ENCODE assay signal across 16 cellular contexts in genomic region chr12:54185919-54186318, GRCh38. TPM values are rescaled to one million over a fixed set of nuclear protein-coding genes. Genes with fewer than 3 reads are reported as not detected.
DNase-seq lines count a peak whose midpoint lies in the region; ATAC-seq and TF ChIP-seq lines count a peak whose summit lies in the region.
"Had no signal": no experiment of that assay in that cellular context is flagged by ENCODE, and none has a peak within 500 bp of the region (broad histone marks: within the 10 kb centered on the region; RNA-seq: fewer than 3 reads in every experiment).

No MANE protein-coding gene starts in this region.

- POLR2A ChIA-PET in CD4-positive, alpha-beta T cell (lab: Charles Lee): no interaction called here
- POLR2A ChIA-PET in HEK293 (lab: Yijun Ruan, JAX): interaction anchor here (1.6 kb wide), 1 partner anchor 13 kb away, joined by 5 read pairs; no protein-coding TSS in a partner anchor

- H3K36me3 ChIP-seq in HEK293 (ENCODE audit: control insufficient read depth in 2 of 2, insufficient read depth in 1 of 2, low read length in 2 of 2) (peaks cover 0 to 33% of the 10 kb centered on the region in 2 experiments; a peak in 2 of 3 replicates), osteoblast (ENCODE audit: insufficient read depth, low read length) (peaks cover 16% of the 10 kb centered on the region)

- H2AFZ ChIP-seq in osteoblast (ENCODE audit: low read length): no peak overlapping the region

- no peak overlapping the region for H3K4me2 ChIP-seq in osteoblast (ENCODE audit: insufficient read depth, low read length)

- H3K27ac Mint-ChIP-seq in CD4-positive, alpha-beta T cell: no peak overlapping the region
- no peak overlapping the region for H3K27ac Mint-ChIP-seq in nephron
- H3K27ac Mint-ChIP-seq: CD4-positive, alpha-beta memory T cell had no signal

- no peak for ATAC-seq in CD4-positive, alpha-beta T cell (ENCODE audit: poor library complexity)
- ATAC-seq: HCT116 had no signal

- H3K36me3 Mint-ChIP-seq in CD4-positive, alpha-beta T cell (ENCODE audit: low read depth): peaks cover 33% of the 10 kb centered on the region
- peaks cover 14% of the 10 kb centered on the region for H3K36me3 Mint-ChIP-seq in nephron (ENCODE audit: low read depth)

- peaks cover 22% of the 10 kb centered on the region for H3K4me1 Mint-ChIP-seq in CD4-positive, alpha-beta T cell (ENCODE audit: low read depth)
- peaks cover 23% of the 10 kb centered on the region for H3K4me1 Mint-ChIP-seq in nephron

- H3K27me3 ChIP-seq in CD4-positive, alpha-beta T cell (ENCODE audit: control insufficient read depth, insufficient read depth, low read length): no peaks in the 10 kb centered on the region
- no peaks in the 10 kb centered on the region for H3K27me3 ChIP-seq in osteoblast (ENCODE audit: insufficient read depth, low read length)

- no peak overlapping the region for H3K4me3 ChIP-seq in HEK293 (ENCODE audit: low read depth, low read length)
- H3K4me3 ChIP-seq in osteoblast (ENCODE audit: insufficient read depth, low read length): no peak overlapping the region

- peak overlapping the region; percentile 35 for H3K4me3 Mint-ChIP-seq in CD4-positive, alpha-beta T cell
- H3K4me3 Mint-ChIP-seq in nephron: peak overlapping the region; percentile 42 to 74 (median 56)

- peaks cover 20% of the 10 kb centered on the region for H3K79me2 ChIP-seq in osteoblast (ENCODE audit: insufficient read depth, low read length)

- peaks cover 7% of the 10 kb centered on the region for H4K20me1 ChIP-seq in osteoblast (ENCODE audit: insufficient read depth, low read length)

- H3K4me1 ChIP-seq in HEK293 (ENCODE audit: control insufficient read depth, insufficient read depth, low read length): peaks cover 3% of the 10 kb centered on the region; the same call in 1 of the 2 replicates
- H3K4me1 ChIP-seq in osteoblast (ENCODE audit: insufficient read depth, low read length): peaks cover 8% of the 10 kb centered on the region

- intact Hi-C loops in CD4-positive, alpha-beta T cell (cut with DNase I, micrococcal nuclease): no loop called here

- TF ChIP-seq CTCF in CD4-positive, alpha-beta T cell (IDR thresholded peaks at IDR 0.05): no peak
- TF ChIP-seq CTCF in HEK293 (tag by site-specific recombination; IDR thresholded peaks at IDR 0.05) (no peak), nephron (IDR thresholded peaks at IDR 0.05; ENCODE audit: unreplicated experiment in 3 of 3) (no peak), osteoblast (IDR thresholded peaks at IDR 0.05; ENCODE audit: extremely low read depth, low read depth, low read length) (no peak)

- H3K9me3 ChIP-seq in CD4-positive, alpha-beta T cell (ENCODE audit: control insufficient read depth, low read length): no peaks in the 10 kb centered on the region
- H3K9me3 ChIP-seq in HEK293 (ENCODE audit: control insufficient read depth, insufficient read depth, low read depth, low read length) (no peaks in the 10 kb centered on the region), osteoblast (ENCODE audit: low read depth, low read length) (no peaks in the 10 kb centered on the region)

- H3K27me3 Mint-ChIP-seq in CD4-positive, alpha-beta T cell: peaks cover 3% of the 10 kb centered on the region
- H3K27me3 Mint-ChIP-seq in nephron (ENCODE audit: low read depth): peaks cover 3% of the 10 kb centered on the region
- H3K27me3 Mint-ChIP-seq: CD4-positive, alpha-beta memory T cell had no signal

- DNase-seq in CD4-positive, alpha-beta T cell: no peak
- DNase-seq in osteoblast (ENCODE audit: insufficient read length, low spot score, missing footprints) (peak; percentile 80), SHP77 treated with DMSO at 0.1 percent for 48 hours (lab: John Stamatoyannopoulos, UW) (no peak), SIG-M5 treated with dmso at 0.1 percent for 504 hours (lab: John Stamatoyannopoulos, UW; ENCODE audit: unreplicated experiment) (no peak)
- DNase-seq in activated CD4-positive, CD25-positive, alpha-beta regulatory T cell (lab: John Stamatoyannopoulos, UW): no peak
- DNase-seq: ACHN; Calu3; CD4-positive, alpha-beta memory T cell; DMS79 treated with DMSO at 0.1 percent for 48 hours; GOT3; H7; KG1 had no signal

- H3K9me3 Mint-ChIP-seq in CD4-positive, alpha-beta T cell: no peaks in the 10 kb centered on the region
- H3K9me3 Mint-ChIP-seq in nephron: no peaks in the 10 kb centered on the region
- H3K9me3 Mint-ChIP-seq: CD4-positive, alpha-beta memory T cell had no signal

- CTCF ChIA-PET in CD4-positive, alpha-beta T cell (lab: Charles Lee): interaction anchor here (2.4 kb wide), 1 partner anchor 15 kb away, joined by 7 read pairs; no protein-coding TSS in a partner anchor
- CTCF ChIA-PET in HEK293 (lab: Yijun Ruan, JAX): interaction anchor here (1.1 to 1.9 kb wide), 3 partner anchors 48 to 180 kb away, joined by 3 to 14 read pairs (median 4); partner anchors contain the start of gene HOXC5

- no peak overlapping the region for H3K27ac ChIP-seq in CD4-positive, alpha-beta T cell (ENCODE audit: low read depth, low read length)
- no peak overlapping the region for H3K27ac ChIP-seq in HEK293 (ENCODE audit: extremely low read depth, low read depth, low read length)
- no peak overlapping the region for H3K27ac ChIP-seq in osteoblast (ENCODE audit: low read depth, low read length)
- H3K27ac ChIP-seq: C4-2B had no signal

TF ChIP-seq in HEK293, 187 proteins besides CTCF, POLR2A, EP300 and RAD21:
- TF ChIP-seq ZNF600 (tag by site-specific recombination; IDR thresholded peaks at IDR 0.05) (peak; percentile 53; the same call in 1 of the 2 replicates), ZNF660 (tag by site-specific recombination; IDR thresholded peaks at IDR 0.05) (peak; percentile 91), ZNF677 (tag by site-specific recombination; IDR thresholded peaks at IDR 0.05) (no peak), PRDM1 (tag by site-specific recombination; IDR thresholded peaks at IDR 0.05) (no peak)
TF ChIP-seq in HEK293: peak in this region for 2.

RNA-seq across cellular contexts. Expression of gene SMUG1, which starts 2.9 kb away (rescaled TPM):
- 1 to 10 TPM; 2.4 to 3.7 TPM for total RNA-seq in CD4-positive, alpha-beta T cell
- total RNA-seq in osteoblast: 23.5 and 36.5 TPM in 2 replicates
